In the genomic region with DNA sequence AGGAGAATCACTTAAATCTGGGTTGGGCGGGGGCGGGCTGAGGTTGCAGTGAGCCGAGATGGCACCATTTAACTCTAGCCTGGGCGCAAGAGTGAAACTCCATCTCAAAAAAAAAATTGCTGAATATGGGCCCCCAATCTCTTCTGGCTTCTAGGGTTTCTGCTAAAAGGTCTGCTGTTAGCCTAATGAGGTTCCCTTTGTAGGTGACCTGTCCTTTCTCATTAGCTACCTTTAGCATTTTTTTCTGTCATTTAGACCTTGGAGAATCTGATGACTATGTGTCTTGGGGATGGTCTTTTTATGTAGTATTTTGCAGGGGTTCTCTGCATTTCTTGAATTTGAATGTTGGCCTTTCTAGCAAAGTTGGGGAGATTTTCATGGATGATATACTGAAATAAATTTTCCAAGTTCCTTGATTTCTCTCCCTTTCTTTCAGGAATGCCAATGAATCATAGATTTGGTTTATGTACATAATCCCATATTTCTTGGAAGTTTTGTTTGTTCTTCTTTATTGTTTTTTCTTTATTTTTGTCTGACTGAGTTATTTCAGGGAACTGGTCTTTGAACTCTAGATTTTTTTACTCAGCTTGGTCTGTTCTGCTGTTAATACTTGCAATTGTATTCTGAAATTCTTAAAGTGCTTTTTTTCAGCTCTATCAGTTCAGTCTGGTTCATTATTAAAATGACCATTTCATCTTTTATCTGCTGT, we compare ENCODE assay signal across 26 cellular contexts.
"Had no signal": no experiment of that assay in that cellular context is flagged by ENCODE, and none has a peak within 500 bp of the region (broad histone marks: within the 10 kb centered on the region; RNA-seq: fewer than 3 reads in every experiment).

No MANE protein-coding gene starts in this region.

- H3K4me3 ChIP-seq: stomach, suprapubic skin, testis, thoracic aorta, thyroid gland, tibial artery, tibial nerve, transverse colon, upper lobe of left lung, upper lobe of right lung, uterus, vagina had no signal

- H3K9me3 ChIP-seq: suprapubic skin, testis, thoracic aorta, thyroid gland, tibial artery, transverse colon, upper lobe of left lung, uterus, vagina had no signal

- H3K27ac ChIP-seq: stomach, suprapubic skin, testis, thoracic aorta, thyroid gland, tibial artery, tibial nerve, transverse colon, upper lobe of left lung, upper lobe of right lung, uterus, vagina had no signal

- DNase-seq: stimulated activated CD4-positive, alpha-beta T cell treated with anti-CD3 and anti-CD28 coated beads, Interleukin-2, amount 100 ng/mL, for 48 hours; stimulated activated CD4-positive, alpha-beta T cell treated with anti-CD3 and anti-CD28 coated beads, Interleukin-4, amount 100 ng/mL, for 1 hour; stimulated activated CD4-positive, alpha-beta T cell treated with anti-CD3 and anti-CD28 coated beads, Interleukin-4, amount 100 ng/mL, for 24 hours; stimulated activated CD4-positive, alpha-beta T cell treated with anti-CD3 and anti-CD28 coated beads, Interleukin-4, amount 100 ng/mL, for 4 hours; stimulated activated CD8-positive, alpha-beta memory T cell treated with anti-CD3 and anti-CD28 coated beads, Interleukin-4, amount 100 ng/mL, for 48 hours; stimulated activated naive B cell treated with anti-CD40 and anti-IgM and Interleukin-4, amounts not matched to agents 10 μg/mL and 1 μg/mL and 100 μg/mL, for 72 hours; stimulated activated naive CD4-positive, alpha-beta T cell; stimulated activated naive CD4-positive, alpha-beta T cell treated with Interleukin-2 at 50 U/mL for 16 hours; stimulated activated naive CD8-positive, alpha-beta T cell treated with anti-CD3 and anti-CD28 coated beads, Interleukin-15, amount 100 ng/mL, for 72 hours; stimulated activated naive CD8-positive, alpha-beta T cell treated with anti-CD3 and anti-CD28 coated beads, Interleukin-15, Interleukin-2, amounts not matched to agents 100 U/mL and 50 U/mL, for 24 hours; stomach; substantia nigra; testis; thyroid gland; tibial artery; transverse colon; trophoblast cell; upper lobe of left lung; upper lobe of right lung; uterus had no signal

- H3K27me3 ChIP-seq: stomach, suprapubic skin, testis, thyroid gland, tibial artery, tibial nerve, transverse colon, upper lobe of left lung, upper lobe of right lung, uterus, vagina had no signal

- H3K36me3 ChIP-seq: stomach, suprapubic skin, thoracic aorta, thyroid gland, tibial artery, tibial nerve, transverse colon, upper lobe of left lung, upper lobe of right lung, uterus, vagina had no signal

- H3K4me1 ChIP-seq: stomach, suprapubic skin, testis, thyroid gland, tibial artery, tibial nerve, transverse colon, upper lobe of left lung, upper lobe of right lung, uterus, vagina had no signal

- ATAC-seq: stimulated activated effector memory CD8-positive, alpha-beta T cell treated with anti-CD3 and anti-CD28 coated beads, Interleukin-12 subunit alpha, Interleukin-12 subunit beta, amount 100 ng/mL, for 72 hours; stimulated activated memory B cell treated with anti-CD40 and anti-IgM and Interleukin-4, amounts not matched to agents 10 μg/mL and 1 μg/mL and 100 μg/mL, for 72 hours; stimulated activated naive B cell treated with anti-CD40 and anti-IgM and Interleukin-4, amounts not matched to agents 10 μg/mL and 1 μg/mL and 100 μg/mL, for 72 hours; stimulated activated naive CD8-positive, alpha-beta T cell treated with anti-CD3 and anti-CD28 coated beads, Interleukin-15, amount 100 ng/mL, for 72 hours; stimulated activated naive CD8-positive, alpha-beta T cell treated with anti-CD3 and anti-CD28 coated beads, Interleukin-15, Interleukin-2, amounts not matched to agents 100 U/mL and 50 U/mL, for 24 hours had no signal
